In the genomic region with DNA sequence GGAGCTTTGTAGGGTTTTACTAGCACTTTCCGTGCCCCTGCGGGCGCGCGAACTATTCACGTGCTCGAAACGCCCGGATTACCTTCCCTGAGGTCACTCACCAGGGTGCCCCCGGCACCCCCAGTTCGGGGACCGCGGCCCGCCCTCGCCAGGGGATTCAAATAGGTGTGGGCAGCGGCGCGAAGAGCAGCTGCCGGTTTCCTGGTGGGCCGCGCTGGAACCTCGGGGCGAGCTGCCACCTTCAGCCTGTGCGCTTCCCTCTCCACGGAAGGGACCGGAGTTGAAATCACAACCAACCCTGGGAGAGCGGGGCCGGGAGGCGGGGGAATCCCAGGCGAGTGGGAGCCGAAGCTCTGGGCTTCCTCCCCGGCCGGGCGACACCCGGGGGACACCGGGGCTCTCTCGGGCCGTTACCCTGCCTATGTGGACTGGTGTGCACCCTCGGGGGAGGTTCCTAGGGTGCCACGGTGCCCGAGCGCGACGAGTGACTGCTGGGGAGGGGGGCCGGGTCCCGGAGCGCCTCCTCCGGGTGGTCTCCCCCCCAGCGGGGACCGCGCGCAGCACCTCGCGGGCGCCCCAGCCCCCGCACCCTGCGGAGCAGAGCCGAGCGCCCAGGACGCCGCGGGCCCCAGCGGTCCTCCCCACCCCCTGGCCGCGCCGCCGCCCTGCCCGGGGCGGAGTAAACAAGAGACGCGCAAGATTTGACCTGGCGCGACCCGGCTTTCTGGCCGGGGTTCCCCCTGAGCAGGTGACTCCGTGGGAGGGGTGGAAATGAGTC, we compare ENCODE assay signal across 8 cellular contexts. TPM values are rescaled to one million over a fixed set of nuclear protein-coding genes. Genes with fewer than 3 reads are reported as not detected.
A peak's percentile ranks its signal among the peaks of the same experiment; 100 is the strongest.
DNase-seq lines count a peak whose midpoint lies in the region; ATAC-seq and TF ChIP-seq lines count a peak whose summit lies in the region.

No MANE protein-coding gene starts in this region.

- no peaks in the 10 kb centered on the region for H3K9me1 ChIP-seq in IMR-90 (ENCODE audit: insufficient read depth, low read length)

- H3K4me3 Mint-ChIP-seq in WTC11, result peak overlapping the region; percentile 84

- peak overlapping the region; percentile 41; the same call in 1 of the 2 replicates for H2BK120ac ChIP-seq in IMR-90 (ENCODE audit: low read depth, low read length)

- H4K20me1 ChIP-seq in IMR-90 (ENCODE audit: insufficient read depth, low read length), result peaks cover 5% of the 10 kb centered on the region; the same call in 1 of the 2 replicates
- no peaks in the 10 kb centered on the region for H4K20me1 ChIP-seq in mammary epithelial cell (ENCODE audit: insufficient read depth, low read length)

- H3K4me1 Mint-ChIP-seq in WTC11, result peaks cover 35% of the 10 kb centered on the region

- H2AFZ ChIP-seq in IMR-90 (replicated peaks; ENCODE audit: low read length, poor library complexity) (peak overlapping the region; percentile 96), mammary epithelial cell (ENCODE audit: low read depth, low read length) (peak overlapping the region; percentile 51)

- H3K36me3 ChIP-seq in IMR-90 (ENCODE audit: control insufficient read depth, insufficient read depth, low read length) (no peaks in the 10 kb centered on the region), mammary epithelial cell (ENCODE audit: insufficient read depth, low read length) (no peaks in the 10 kb centered on the region)

- peak overlapping the region; percentile 14 for H4K91ac ChIP-seq in IMR-90 (ENCODE audit: insufficient read depth, low read depth, low read length)

- H3K27ac Mint-ChIP-seq in WTC11, result peak overlapping the region; percentile 98

- H3K4ac ChIP-seq in IMR-90 (ENCODE audit: low read depth, low read length), result peak overlapping the region; percentile 51

- POLR2A ChIA-PET in IMR-90 (lab: Charles Lee; ENCODE audit: unreplicated experiment) (no interaction called here), WTC11 (lab: Charles Lee) (interaction anchor here (0.6 to 1.0 kb wide), 2 partner anchors 20 to 98 kb away, joined by 3 to 5 read pairs; no protein-coding TSS in a partner anchor)

- no peaks in the 10 kb centered on the region for H3K9me3 Mint-ChIP-seq in WTC11

- DNase-seq in Daoy (ENCODE audit: low read depth), result peak; percentile 79
- peak; percentile 68 for DNase-seq in IMR-90
- peak; percentile 59 for DNase-seq in WTC11 (ENCODE audit: low spot score)
- peak; percentile 93 for DNase-seq in mammary epithelial cell
- peak; percentile 90 for DNase-seq in iris pigment epithelial cell (ENCODE audit: low read depth)
- peak; percentile 68 to 69 for DNase-seq in stimulated activated CD4-positive, alpha-beta T cell treated with anti-CD3 and anti-CD28 coated beads, Interleukin-15, amount 100 ng/mL, for 1 hour (ENCODE audit: low read depth in 1 of 2, low spot score in 1 of 2)
- no peak for DNase-seq in Kasumi-1 (lab: John Stamatoyannopoulos, UW)

- peak overlapping the region; percentile 61; the same call in 1 of the 2 replicates for H3K14ac ChIP-seq in IMR-90 (replicated peaks; ENCODE audit: low read depth, low read length)

- intact Hi-C loops in IMR-90 (cut with micrococcal nuclease) (loop anchor here (1.0 to 5.0 kb wide), 5 partner anchors 80 to 480 kb away; a partner anchor contains a TSS), mammary epithelial cell (cut with micrococcal nuclease) (loop anchor here (1.0 to 10.0 kb wide), 10 partner anchors 80 to 480 kb away; a partner anchor contains a TSS)

- CTCF ChIA-PET in IMR-90 (lab: Yijun Ruan, JAX), result no interaction called here
- CTCF ChIA-PET in WTC11 (lab: Charles Lee), result interaction anchor here (1.2 kb wide), 1 partner anchor 80 kb away, joined by 4 read pairs; no protein-coding TSS in a partner anchor
- CTCF ChIA-PET in mammary epithelial cell (lab: Charles Lee; ENCODE audit: low non-redundant PET), result no interaction called here

- peaks cover 34% of the 10 kb centered on the region for H3K79me2 ChIP-seq in mammary epithelial cell (ENCODE audit: insufficient read depth, low read length)

- TF ChIP-seq CTCF in IMR-90 (conservative IDR thresholded peaks at IDR 0.05; ENCODE audit: low read depth, low read length), result no peak
- no peak for TF ChIP-seq CTCF in WTC11 (IDR thresholded peaks at IDR 0.05)
- TF ChIP-seq CTCF in mammary epithelial cell (conservative IDR thresholded peaks at IDR 0.05 in 1 of 2, IDR thresholded peaks at IDR 0.05 in 1 of 2; ENCODE audit: extremely low read depth in 1 of 2, insufficient read depth in 1 of 2, low read depth in 1 of 2, low read length in 2 of 2), result no peak

- no peak overlapping the region; the same call in 1 of the 2 replicates for H4K5ac ChIP-seq in IMR-90 (ENCODE audit: low read depth, low read length)

- WGBS in IMR-90 (ENCODE audit: extremely low coverage in 2 of 2, insufficient read length in 1 of 2), 2 experiments, result 1% methylated on average over 18 of the region's 76 CpGs; no CpG with 5 or more reads in 1 of the 2 experiments
- WGBS in mammary epithelial cell (ENCODE audit: low coverage, missing lambda C conversion rate), result 2% methylated on average over 34 of the region's 76 CpGs

- H4K8ac ChIP-seq in IMR-90 (ENCODE audit: low read depth in 2 of 2, low read length in 2 of 2), result peak overlapping the region; percentile 17 to 68; a peak in 2 of 4 replicates

- H3K56ac ChIP-seq in IMR-90 (ENCODE audit: extremely low read depth, insufficient read depth, low read length), result peak overlapping the region; percentile 62; the same call in 1 of the 2 replicates

- H2AK9ac ChIP-seq in IMR-90 (replicated peaks; ENCODE audit: low read depth, low read length, poor library complexity), result peak overlapping the region; percentile 85

- H3K9me3 ChIP-seq in IMR-90 (ENCODE audit: control insufficient read depth, insufficient read depth, low read length), result no peaks in the 10 kb centered on the region
- H3K9me3 ChIP-seq in mammary epithelial cell (replicated peaks; ENCODE audit: insufficient read depth, low read length), result no peaks in the 10 kb centered on the region

- H3K18ac ChIP-seq in IMR-90 (ENCODE audit: low read depth, low read length), result peak overlapping the region; percentile 56; the same call in 1 of the 2 replicates

- H2BK5ac ChIP-seq in IMR-90 (ENCODE audit: low read depth, low read length, poor library complexity, severe bottlenecking), result peak overlapping the region; percentile 45

- H3K9ac ChIP-seq in IMR-90 (ENCODE audit: low read depth, low read length), result peak overlapping the region; percentile 76
- H3K9ac ChIP-seq in mammary epithelial cell (ENCODE audit: insufficient read depth, low read length), result peak overlapping the region; percentile 98

- H2BK15ac ChIP-seq in IMR-90 (ENCODE audit: low read depth, low read length), result no peak overlapping the region; the same call in 2 of the 3 replicates

- H3K27me3 Mint-ChIP-seq in WTC11 (ENCODE audit: low read depth), result peaks cover 10% of the 10 kb centered on the region

- in situ Hi-C loops in IMR-90 (cut with MboI; ENCODE audit: low sequenced_read_pairs), result no loop called here
- in situ Hi-C loops in mammary epithelial cell (cut with MboI; ENCODE audit: low sequenced_read_pairs in 2 of 2), result loop anchor here in 1 of 2 donors (10.0 kb wide), 2 partner anchors 118 to 252 kb away; a partner anchor contains a TSS

- peak overlapping the region; percentile 91 for H3K23ac ChIP-seq in IMR-90 (ENCODE audit: low read depth, low read length)

- H3K4me3 ChIP-seq in IMR-90 (ENCODE audit: insufficient read depth, low read depth, low read length), result peak overlapping the region; percentile 74
- H3K4me3 ChIP-seq in mammary epithelial cell (replicated peaks in 1 of 3; ENCODE audit: insufficient read depth in 1 of 3, low read depth in 2 of 3, low read length in 3 of 3), result peak overlapping the region; percentile 79 to 91 (median 86)

- H3K27me3 ChIP-seq in IMR-90 (ENCODE audit: control insufficient read depth, insufficient read depth, low read length) (no peaks in the 10 kb centered on the region), mammary epithelial cell (ENCODE audit: insufficient read depth, low read length) (no peaks in the 10 kb centered on the region)

- H3K79me1 ChIP-seq in IMR-90 (ENCODE audit: low read depth in 1 of 2, low read length in 2 of 2), result peaks cover 0 to 13% of the 10 kb centered on the region in 2 experiments; a peak in 2 of 4 replicates

- dilution Hi-C loops in IMR-90 (cut with HindIII; ENCODE audit: low sequenced_read_pairs, unreplicated experiment) (no loop called here), mammary epithelial cell (cut with HindIII; ENCODE audit: low sequenced_read_pairs) (no loop called here)

- BruUV-seq in IMR-90 (replicated peaks; lab: Mats Ljungman, UMichigan) (no TSS peak), mammary epithelial cell (replicated peaks; lab: Mats Ljungman, UMichigan) (no TSS peak)

- H2BK20ac ChIP-seq in IMR-90 (ENCODE audit: low read depth, low read length), result no peak overlapping the region

- TF ChIP-seq POLR2A in IMR-90 (IDR thresholded peaks at IDR 0.05; ENCODE audit: low read depth, low read length), result peak; percentile 74

- H3K36me3 Mint-ChIP-seq in WTC11, result no peaks in the 10 kb centered on the region

- H3K4me2 ChIP-seq in IMR-90 (ENCODE audit: low read depth, low read length) (peak overlapping the region; percentile 88), mammary epithelial cell (ENCODE audit: insufficient read depth, low read depth, low read length) (peak overlapping the region; percentile 98)

- no peak for TF ChIP-seq RAD21 in IMR-90 (IDR thresholded peaks at IDR 0.05; ENCODE audit: low read length)

- H3K27ac ChIP-seq in IMR-90 (ENCODE audit: insufficient read depth, low read length), result peak overlapping the region; percentile 50
- H3K27ac ChIP-seq in mammary epithelial cell (ENCODE audit: insufficient read depth, low read depth, low read length), result peak overlapping the region; percentile 98

- peak; percentile 50 for ATAC-seq in GM21529 (IDR thresholded peaks at IDR 0.05; ENCODE audit: unreplicated experiment)
- ATAC-seq in IMR-90 (ENCODE audit: low read depth), result peak; percentile 15
- ATAC-seq in WTC11, result peak; percentile 2

- H2AK5ac ChIP-seq in IMR-90 (ENCODE audit: low read depth, low read length), result no peak overlapping the region

- H3K4me1 ChIP-seq in IMR-90 (ENCODE audit: control insufficient read depth, insufficient read depth, low read length) (peaks cover 3% of the 10 kb centered on the region), mammary epithelial cell (ENCODE audit: insufficient read depth, low read length) (peaks cover 10% of the 10 kb centered on the region)

TF ChIP-seq in IMR-90, 13 proteins besides CTCF, POLR2A, EP300 and RAD21 (continues in another document):
- 0 out of 2 replicates have a peak, but pooled peaks have one; percentile 27 for TF ChIP-seq MXI1 (IDR thresholded peaks at IDR 0.05; ENCODE audit: borderline replicate concordance, low read depth, low read length)

RNA-seq across cellular contexts. Expression of a gene that starts 2.1 kb away (rescaled TPM):
- 7.2 and 8.2 TPM in 2 replicates for total RNA-seq in Daoy (2014; rRNA removed; shearing (Covaris generic))
- 11.1 and 11.3 TPM in 2 replicates for total RNA-seq in IMR-90 (2012; rRNA removed)
- 4.2 and 4.3 TPM in 2 replicates for polyA plus RNA-seq in IMR-90 (2012; rRNA removed)
- polyA plus RNA-seq in IMR-90 (2012; cell fraction: cytosol; rRNA removed), result 1.4 and 1.5 TPM in 2 replicates
- polyA plus RNA-seq in IMR-90 (2012; cell fraction: nucleus; rRNA removed; ENCODE audit: low replicate concordance), result 2.9 and 6.6 TPM in 2 replicates
- total RNA-seq in WTC11 (2021), result 8.6 to 11.5 TPM (median 9.1 TPM) in 3 replicates
- 10 to 100 TPM; 14.5 to 26.3 TPM for total RNA-seq in mammary epithelial cell
- 7.4 TPM for polyA plus RNA-seq in mammary epithelial cell
- polyA minus RNA-seq in mammary epithelial cell, result 32.3 TPM

Comparison
In these comparisons a context has a peak if more than half of its experiments do, and no peak if none do; other contexts are left out.
1. DNase-seq: peak in Daoy (single experiment), IMR-90 (single experiment), WTC11 (single experiment), mammary epithelial cell (single experiment), iris pigment epithelial cell (single experiment) and stimulated activated CD4-positive, alpha-beta T cell treated with anti-CD3 and anti-CD28 coated beads, Interleukin-15, amount 100 ng/mL, for 1 hour (2 of 2); none in Kasumi-1 (0 of 2).
2. Peak in every context shown above with its lines, with median percentiles within 50 percentile points of each other: ATAC-seq.